ENCODE assay signal across 1 cellular context in genomic region chr6:28136585-28137457, GRCh38.
A peak's percentile ranks its signal among the peaks of the same experiment; 100 is the strongest.
TF ChIP-seq lines count a peak whose summit lies in the region.

No MANE protein-coding gene starts in this region.

TF ChIP-seq in HEK293, 187 proteins besides CTCF, POLR2A, EP300 and RAD21 (continued from another document):
- TF ChIP-seq ZNF558 (tag by site-specific recombination; IDR thresholded peaks at IDR 0.05) = peak; percentile 75; the same call in 1 of the 2 replicates
- peak; percentile 15; the same call in 1 of the 2 replicates for TF ChIP-seq FEZF1 (tag by site-specific recombination; IDR thresholded peaks at IDR 0.05)
- peak; percentile 93 for TF ChIP-seq ZNF24 (tag by site-specific recombination; IDR thresholded peaks at IDR 0.05)
- no peak for TF ChIP-seq BCL6B (tag by site-specific recombination; IDR thresholded peaks at IDR 0.05)
- peak; percentile 17; the same call in 1 of the 2 replicates for TF ChIP-seq ZNF223 (tag by site-specific recombination; IDR thresholded peaks at IDR 0.05)
- peak; percentile 71 for TF ChIP-seq SP2 (tag by site-specific recombination; IDR thresholded peaks at IDR 0.05)
- peak; percentile 41; the same call in 1 of the 2 replicates for TF ChIP-seq GFI1B (tag by site-specific recombination; IDR thresholded peaks at IDR 0.05)
- TF ChIP-seq ZBTB11 (tag by site-specific recombination; conservative IDR thresholded peaks at IDR 0.05; ENCODE audit: low read depth) = peak; percentile 99
- peak; percentile 95 for TF ChIP-seq ZBTB17 (tag by site-specific recombination; IDR thresholded peaks at IDR 0.05)
- peak; percentile 88; the same call in 1 of the 2 replicates for TF ChIP-seq ZNF324 (tag by site-specific recombination; IDR thresholded peaks at IDR 0.05)
- 0 out of 2 replicates have a peak, but pooled peaks have one; percentile 14 for TF ChIP-seq ZNF10 (tag by site-specific recombination; IDR thresholded peaks at IDR 0.05)
- TF ChIP-seq INSM2 (tag by site-specific recombination; IDR thresholded peaks at IDR 0.05) = peak; percentile 72
- no peak; the same call in 1 of the 2 replicates for TF ChIP-seq ZIC2 (tag by site-specific recombination; IDR thresholded peaks at IDR 0.05)
- no peak for TF ChIP-seq ZNF114 (tag by site-specific recombination; IDR thresholded peaks at IDR 0.05)
- TF ChIP-seq ZBTB10 (tag by site-specific recombination; IDR thresholded peaks at IDR 0.05) = peak; percentile 97
- peak; percentile 79 for TF ChIP-seq ZNF600 (tag by site-specific recombination; IDR thresholded peaks at IDR 0.05)
